ENCODE assay signal across 22 cellular contexts in the genomic region with DNA sequence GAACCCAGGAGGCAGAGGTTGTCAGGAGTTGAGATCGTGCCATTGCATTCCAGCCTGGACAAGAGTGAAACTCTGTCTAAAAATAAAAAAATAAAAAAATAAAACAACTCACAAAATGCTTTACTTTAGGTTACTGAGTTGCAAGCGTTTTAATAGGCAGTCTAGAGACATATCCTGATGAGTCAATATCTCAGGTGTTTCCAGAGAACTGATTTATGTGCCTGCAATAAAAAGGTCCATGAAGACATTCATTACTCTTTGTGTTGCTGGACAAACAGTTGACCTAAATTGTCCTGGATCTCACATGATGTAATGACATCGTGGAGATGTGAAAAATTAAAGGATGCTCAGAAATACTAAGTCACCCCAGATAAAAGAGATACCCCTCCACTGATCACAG. TPM values are rescaled to one million over a fixed set of nuclear protein-coding genes. Genes with fewer than 3 reads are reported as not detected.
"Had no signal": no experiment of that assay in that cellular context is flagged by ENCODE, and none has a peak within 500 bp of the region (broad histone marks: within the 10 kb centered on the region; RNA-seq: fewer than 3 reads in every experiment).

No MANE protein-coding gene starts in this region.

- H3K27ac ChIP-seq: PC-9, Peyer's patch, SJSA1, SK-N-MC had no signal

- DNase-seq: KBM-7, MV-4-11, NCI-H1048, NCI-H1105, NCI-H1436 treated with DMSO at 0.1 percent for 48 hours, NCI-H187, NCI-H2029, NCI-H2081 treated with DMSO at 0.1 percent for 48 hours, NCI-H2171, NCI-H226, NCI-H446, NCI-H510A, NCI-H524 treated with DMSO at 0.1 percent for 48 hours, NCI-H82, PC-9, Peyer's patch, Right ventricle myocardium superior, SIG-M5 had no signal

- H3K4me2 ChIP-seq: PC-9 had no signal

- H3K4me1 ChIP-seq: Peyer's patch, SJSA1 had no signal

- H3K36me3 ChIP-seq: Peyer's patch, SJSA1 had no signal

- H3K27me3 ChIP-seq: Peyer's patch, SJSA1 had no signal

- H3K9me3 ChIP-seq: Peyer's patch, SJSA1 had no signal

- H2AFZ ChIP-seq: PC-9 had no signal

- H3K4me3 ChIP-seq: PC-9, Peyer's patch, SJSA1, SK-N-MC had no signal

RNA-seq across cellular contexts. Expression of a gene that starts 31.5 kb away (rescaled TPM):
- total RNA-seq: HT-29, RPMI7951 had no signal
